Comparison of ENCODE assay signal across 27 cellular contexts in genomic region chr2:223008936-223009335, GRCh38. TPM values are rescaled to one million over a fixed set of nuclear protein-coding genes. Genes with fewer than 3 reads are reported as not detected.
"Had no signal": no experiment of that assay in that cellular context is flagged by ENCODE, and none has a peak within 500 bp of the region (broad histone marks: within the 10 kb centered on the region; RNA-seq: fewer than 3 reads in every experiment).

No MANE protein-coding gene starts in this region.

- H3K4me3 Mint-ChIP-seq: activated CD4-positive, alpha-beta T cell treated with anti-CD3 and anti-CD28 coated beads, Interleukin-2, amount 10 ng/mL, durations not matched to agents 7 days and 5 days; activated CD8-positive, alpha-beta memory T cell treated with anti-CD3 and anti-CD28 coated beads, Interleukin-2, amount 10 ng/mL, durations not matched to agents 7 days and 5 days; activated CD8-positive, alpha-beta T cell treated with anti-CD3 and anti-CD28 coated beads for 36 hours; activated naive CD8-positive, alpha-beta T cell treated with anti-CD3 and anti-CD28 coated beads, Interleukin-2, amount 50 U/mL, for 24 hours; brain; naive B cell had no signal

- H3K9me3 ChIP-seq: gastroesophageal sphincter, right lobe of liver, thyroid gland, upper lobe of right lung had no signal

- H3K4me3 ChIP-seq: gastroesophageal sphincter, right lobe of liver, thyroid gland, upper lobe of right lung had no signal

- H3K4me1 ChIP-seq: gastroesophageal sphincter, right lobe of liver, thyroid gland, upper lobe of right lung had no signal

- H3K27me3 Mint-ChIP-seq: activated CD8-positive, alpha-beta memory T cell treated with anti-CD3 and anti-CD28 coated beads, Interleukin-2, amount 10 ng/mL, durations not matched to agents 7 days and 5 days had no signal

- H3K27me3 ChIP-seq: gastroesophageal sphincter, right lobe of liver, thyroid gland, upper lobe of right lung had no signal

- ATAC-seq: activated CD8-positive, alpha-beta memory T cell treated with anti-CD3 and anti-CD28 coated beads, Interleukin-2, amount 10 ng/mL, durations not matched to agents 7 days and 5 days; activated CD8-positive, alpha-beta T cell treated with anti-CD3 and anti-CD28 coated beads for 36 hours; activated naive CD8-positive, alpha-beta T cell treated with anti-CD3 and anti-CD28 coated beads, Interleukin-2, amount 50 U/mL, for 24 hours; gastroesophageal sphincter; right lobe of liver; upper lobe of right lung had no signal

- H3K4me1 Mint-ChIP-seq: activated CD4-positive, alpha-beta T cell treated with anti-CD3 and anti-CD28 coated beads, Interleukin-2, amount 10 ng/mL, durations not matched to agents 7 days and 5 days; activated CD8-positive, alpha-beta memory T cell treated with anti-CD3 and anti-CD28 coated beads, Interleukin-2, amount 10 ng/mL, durations not matched to agents 7 days and 5 days; activated naive CD8-positive, alpha-beta T cell treated with anti-CD3 and anti-CD28 coated beads, Interleukin-2, amount 50 U/mL, for 24 hours; brain; naive B cell had no signal

- H3K36me3 ChIP-seq: gastroesophageal sphincter, right lobe of liver, thyroid gland, upper lobe of right lung, WERI-Rb-1 had no signal

- H3K27ac ChIP-seq: gastroesophageal sphincter, right lobe of liver, upper lobe of right lung, WERI-Rb-1 had no signal

- H3K36me3 Mint-ChIP-seq: activated CD8-positive, alpha-beta memory T cell treated with anti-CD3 and anti-CD28 coated beads, Interleukin-2, amount 10 ng/mL, durations not matched to agents 7 days and 5 days; brain; naive B cell had no signal

- H3K9me3 Mint-ChIP-seq: activated CD4-positive, alpha-beta T cell treated with anti-CD3 and anti-CD28 coated beads, Interleukin-2, amount 10 ng/mL, durations not matched to agents 7 days and 5 days; activated CD8-positive, alpha-beta T cell treated with anti-CD3 and anti-CD28 coated beads for 36 hours had no signal

- DNase-seq: activated CD4-positive, alpha-beta T cell treated with anti-CD3 and anti-CD28 coated beads, Interleukin-2, amount 10 ng/mL, durations not matched to agents 7 days and 5 days; activated CD4-positive, CD25-positive, alpha-beta regulatory T cell treated with anti-CD3 and anti-CD28 coated beads, Interleukin-2, amount 50 U/mL, for 72 hours; activated CD8-positive, alpha-beta memory T cell treated with anti-CD3 and anti-CD28 coated beads, Interleukin-2, amount 10 ng/mL, durations not matched to agents 7 days and 5 days; activated CD8-positive, alpha-beta T cell treated with anti-CD3 and anti-CD28 coated beads for 36 hours; activated effector memory CD4-positive, alpha-beta T cell treated with anti-CD3 and anti-CD28 coated beads, Interleukin-2, amount 50 U/mL, for 16 hours; activated naive CD4-positive, alpha-beta T cell treated with anti-CD3 and anti-CD28 coated beads, Interleukin-2, amount 50 U/mL, for 16 hours; activated naive CD8-positive, alpha-beta T cell treated with anti-CD3 and anti-CD28 coated beads, Interleukin-2, amount 50 U/mL, for 24 hours; activated T-cell treated with anti-CD3 and anti-CD28 coated beads for 4 hours; dermis blood vessel endothelial cell; effector CD8-positive, alpha-beta T cell; erythroblast; islet precursor cell; mesendoderm; naive B cell; nucleus accumbens; posterior cingulate gyrus; right lobe of liver; small intestine; stimulated activated CD4-positive, alpha-beta T cell treated with anti-CD3 and anti-CD28 coated beads, Interleukin-15, amount 100 ng/mL, for 24 hours; stimulated activated naive CD4-positive, alpha-beta T cell treated with Interleukin-2 at 50 U/mL for 16 hours; upper lobe of right lung; WERI-Rb-1 had no signal

- H3K27ac Mint-ChIP-seq: activated CD4-positive, alpha-beta T cell treated with anti-CD3 and anti-CD28 coated beads, Interleukin-2, amount 10 ng/mL, durations not matched to agents 7 days and 5 days; activated CD8-positive, alpha-beta memory T cell treated with anti-CD3 and anti-CD28 coated beads, Interleukin-2, amount 10 ng/mL, durations not matched to agents 7 days and 5 days; activated CD8-positive, alpha-beta T cell treated with anti-CD3 and anti-CD28 coated beads for 36 hours; activated naive CD8-positive, alpha-beta T cell treated with anti-CD3 and anti-CD28 coated beads, Interleukin-2, amount 50 U/mL, for 24 hours; brain; naive B cell had no signal

RNA-seq across cellular contexts. Expression of gene KCNE4, which starts 43.1 kb away (rescaled TPM):
- total RNA-seq: activated CD4-positive, alpha-beta T cell treated with anti-CD3 and anti-CD28 coated beads, Interleukin-2, amount 10 ng/mL, durations not matched to agents 7 days and 5 days; activated CD8-positive, alpha-beta memory T cell treated with anti-CD3 and anti-CD28 coated beads, Interleukin-2, amount 10 ng/mL, durations not matched to agents 7 days and 5 days; activated CD8-positive, alpha-beta T cell treated with anti-CD3 and anti-CD28 coated beads for 36 hours; T-helper 2 cell treated with Interferon-gamma antibody and Interleukin-4, amounts not matched to agents 100 ng/mL and 5 ng/mL, for 36 hours had no signal
- polyA plus RNA-seq: neural cell had no signal
